1 cellular context compared by ENCODE assay signal in the genomic region with DNA sequence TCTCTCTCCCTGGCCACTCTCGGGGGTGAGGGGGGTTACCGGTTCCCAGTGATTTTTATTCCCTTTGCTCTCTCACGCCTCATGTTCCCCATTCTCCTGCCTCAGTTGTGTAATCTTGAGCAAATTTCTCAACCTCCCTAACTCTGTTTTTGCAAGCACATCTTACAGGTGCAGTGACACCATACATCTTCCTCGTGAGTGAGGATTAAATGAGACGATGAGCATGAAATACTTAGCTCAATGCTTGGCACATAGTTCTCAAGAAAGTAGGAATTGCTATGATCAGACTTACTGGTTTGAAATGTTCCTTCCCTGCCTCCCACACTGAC.
TF ChIP-seq lines count a peak whose summit lies in the region.

No MANE protein-coding gene starts in this region.

TF ChIP-seq in H1, 55 proteins besides CTCF, POLR2A, EP300 and RAD21:
- no peak for TF ChIP-seq RBBP5 (IDR thresholded peaks at IDR 0.05; ENCODE audit: borderline replicate concordance, low read depth, low read length)
- no peak for TF ChIP-seq SP2 (IDR thresholded peaks at IDR 0.05; ENCODE audit: low read length)
- no peak for TF ChIP-seq TCF12 (IDR thresholded peaks at IDR 0.05; ENCODE audit: low read depth, low read length)
- TF ChIP-seq SIN3A (conservative IDR thresholded peaks at IDR 0.05 in 1 of 2, IDR thresholded peaks at IDR 0.05 in 1 of 2; ENCODE audit: low read depth in 1 of 2, low read length in 2 of 2), result no peak
- TF ChIP-seq POU5F1 (IDR thresholded peaks at IDR 0.05; ENCODE audit: low read depth, low read length), result no peak
- TF ChIP-seq SIX5 (IDR thresholded peaks at IDR 0.05; ENCODE audit: low read depth, low read length), result no peak
- TF ChIP-seq TBP (IDR thresholded peaks at IDR 0.05; ENCODE audit: low read depth, low read length), result no peak
- no peak for TF ChIP-seq SIRT6 (IDR thresholded peaks at IDR 0.05; ENCODE audit: low read length)
- no peak for TF ChIP-seq HDAC6 (IDR thresholded peaks at IDR 0.05; ENCODE audit: low read depth, low read length)
- TF ChIP-seq NANOG (IDR thresholded peaks at IDR 0.05; ENCODE audit: insufficient read depth, low read depth, low read length, poor library complexity, severe bottlenecking), result no peak
- TF ChIP-seq, protein P1, sequence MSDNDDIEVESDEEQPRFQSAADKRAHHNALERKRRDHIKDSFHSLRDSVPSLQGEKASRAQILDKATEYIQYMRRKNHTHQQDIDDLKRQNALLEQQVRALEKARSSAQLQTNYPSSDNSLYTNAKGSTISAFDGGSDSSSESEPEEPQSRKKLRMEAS (IDR thresholded peaks at IDR 0.05), result no peak
- no peak for TF ChIP-seq EGR1 (IDR thresholded peaks at IDR 0.05; ENCODE audit: borderline replicate concordance, low read depth, low read length)
- TF ChIP-seq RFX5 (IDR thresholded peaks at IDR 0.05; ENCODE audit: borderline replicate concordance, low read depth, low read length), result no peak
- no peak for TF ChIP-seq ZNF274 (IDR thresholded peaks at IDR 0.05; ENCODE audit: borderline replicate concordance, extremely low read depth, low read length)
- TF ChIP-seq CEBPB (IDR thresholded peaks at IDR 0.05; ENCODE audit: low read depth, low read length), result no peak
- no peak for TF ChIP-seq BRCA1 (IDR thresholded peaks at IDR 0.05; ENCODE audit: low read depth, low read length)
- no peak for TF ChIP-seq SRF (IDR thresholded peaks at IDR 0.05; ENCODE audit: low read depth, low read length)
- TF ChIP-seq, protein P2, sequence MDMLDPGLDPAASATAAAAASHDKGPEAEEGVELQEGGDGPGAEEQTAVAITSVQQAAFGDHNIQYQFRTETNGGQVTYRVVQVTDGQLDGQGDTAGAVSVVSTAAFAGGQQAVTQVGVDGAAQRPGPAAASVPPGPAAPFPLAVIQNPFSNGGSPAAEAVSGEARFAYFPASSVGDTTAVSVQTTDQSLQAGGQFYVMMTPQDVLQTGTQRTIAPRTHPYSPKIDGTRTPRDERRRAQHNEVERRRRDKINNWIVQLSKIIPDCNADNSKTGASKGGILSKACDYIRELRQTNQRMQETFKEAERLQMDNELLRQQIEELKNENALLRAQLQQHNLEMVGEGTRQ (IDR thresholded peaks at IDR 0.05; ENCODE audit: low read length), result no peak
TF ChIP-seq in H1: peak in this region for 0.
